In genomic region chr20:36017034-36017951, GRCh38 we compare ENCODE assay signal across 2 cellular contexts.
TF ChIP-seq lines count a peak whose summit lies in the region.

No MANE protein-coding gene starts in this region.

TF ChIP-seq in A549, 52 proteins besides CTCF, POLR2A, EP300 and RAD21:
- TF ChIP-seq HOXB5 (CRISPR knock-in tag; IDR thresholded peaks at IDR 0.05) (no peak), HEYL (CRISPR knock-in tag; IDR thresholded peaks at IDR 0.05) (no peak), MAX (IDR thresholded peaks at IDR 0.05) (peak; percentile 48; the same call in 1 of the 2 replicates), USF2 (IDR thresholded peaks at IDR 0.05) (0 out of 2 replicates have a peak, but pooled peaks have one; percentile 14), JUN (IDR thresholded peaks at IDR 0.05) (peak in 1 of 2 experiments; percentile 34; a peak in 1 of 5 replicates), CHD4 (IDR thresholded peaks at IDR 0.05; ENCODE audit: borderline replicate concordance) (no peak), KDM1A (IDR thresholded peaks at IDR 0.05; ENCODE audit: low read depth) (no peak), BHLHE40 (IDR thresholded peaks at IDR 0.05; ENCODE audit: low read depth, low read length) (no peak)

TF ChIP-seq in IMR-90, 13 proteins besides CTCF, POLR2A, EP300 and RAD21:
- no peak for TF ChIP-seq MXI1 (IDR thresholded peaks at IDR 0.05; ENCODE audit: borderline replicate concordance, low read depth, low read length)
- no peak for TF ChIP-seq CHD1 (IDR thresholded peaks at IDR 0.05; ENCODE audit: low read depth, low read length)
- TF ChIP-seq USF2 (IDR thresholded peaks at IDR 0.05; ENCODE audit: low read depth, low read length), result peak; percentile 27; the same call in 1 of the 2 replicates
- no peak for TF ChIP-seq NFE2L2 (IDR thresholded peaks at IDR 0.05; ENCODE audit: low read depth, low read length)
